14 cellular contexts compared by ENCODE assay signal in genomic region chr5:145999208-145999607, GRCh38.
DNase-seq lines count a peak whose midpoint lies in the region; ATAC-seq and TF ChIP-seq lines count a peak whose summit lies in the region.
"Had no signal": no experiment of that assay in that cellular context is flagged by ENCODE, and none has a peak within 500 bp of the region (broad histone marks: within the 10 kb centered on the region; RNA-seq: fewer than 3 reads in every experiment).

No MANE protein-coding gene starts in this region.

- 96% methylated on average over 1 of the region's 1 CpG for WGBS in SK-N-SH (ENCODE audit: low lambda C conversion rate)

- H3F3A ChIP-seq in SK-N-SH (replicated peaks; ENCODE audit: insufficient read depth) = no peaks in the 10 kb centered on the region

- H4K20me1 ChIP-seq in SK-N-SH (ENCODE audit: insufficient read depth) = no peaks in the 10 kb centered on the region

- H3K27ac Mint-ChIP-seq in Caco-2 (ENCODE audit: unreplicated experiment) = peak overlapping the region; percentile 45
- peak overlapping the region; percentile 54 for H3K27ac Mint-ChIP-seq in progenitor cell of endocrine pancreas
- H3K27ac Mint-ChIP-seq: CD8-positive, alpha-beta T cell had no signal

- H3K27me3 Mint-ChIP-seq in Caco-2 (ENCODE audit: insufficient read depth, unreplicated experiment) (no peaks in the 10 kb centered on the region), progenitor cell of endocrine pancreas (no peaks in the 10 kb centered on the region)

- H3K36me3 ChIP-seq in Caco-2 (ENCODE audit: control insufficient read depth, insufficient read depth, low read length) = peaks cover 1% of the 10 kb centered on the region; the same call in 1 of the 2 replicates
- H3K36me3 ChIP-seq in SK-N-MC (ENCODE audit: insufficient read depth, low read length) = no peaks in the 10 kb centered on the region
- H3K36me3 ChIP-seq in SK-N-SH (replicated peaks in 1 of 2; ENCODE audit: control insufficient read depth in 1 of 2, insufficient read depth in 2 of 2, low read length in 1 of 2) = no peaks in the 10 kb centered on the region

- no peak for TF ChIP-seq EP300 in SK-N-SH (IDR thresholded peaks at IDR 0.05; ENCODE audit: borderline replicate concordance in 1 of 2, low read depth in 1 of 2, low read length in 1 of 2)

- BruUV-seq in Caco-2 (replicated peaks; lab: Mats Ljungman, UMichigan) = no TSS peak

- H3K4me3 ChIP-seq in Caco-2 (ENCODE audit: low read depth, low read length) (no peak overlapping the region), SK-N-MC (peak overlapping the region; percentile 30; the same call in 1 of the 2 replicates), SK-N-SH (ENCODE audit: low read depth in 2 of 2, low read length in 1 of 2) (no peak overlapping the region)
- H3K4me3 ChIP-seq: A549 had no signal

- H2AFZ ChIP-seq in SK-N-SH (ENCODE audit: low read depth) = no peak overlapping the region

- H3K79me2 ChIP-seq in SK-N-SH (ENCODE audit: insufficient read depth) = no peaks in the 10 kb centered on the region

- H3K27ac ChIP-seq in SK-N-MC (peak overlapping the region; percentile 72), SK-N-SH (ENCODE audit: low read depth in 2 of 2, low read length in 1 of 2) (no peak overlapping the region)
- H3K27ac ChIP-seq: A549, HL-60 had no signal

- no peaks in the 10 kb centered on the region for H3K9me2 ChIP-seq in SK-N-SH

- H3K36me3 Mint-ChIP-seq in Caco-2 (ENCODE audit: insufficient read depth, unreplicated experiment) (peaks cover 67% of the 10 kb centered on the region), progenitor cell of endocrine pancreas (ENCODE audit: insufficient read depth) (peaks cover 17% of the 10 kb centered on the region)
- H3K36me3 Mint-ChIP-seq: CD14-positive monocyte; CD8-positive, alpha-beta T cell had no signal

- H3K27me3 ChIP-seq in Caco-2 (replicated peaks; ENCODE audit: control insufficient read depth, insufficient read depth, low read length) (no peaks in the 10 kb centered on the region), SK-N-SH (ENCODE audit: insufficient read depth) (no peaks in the 10 kb centered on the region)

- H3K9ac ChIP-seq in SK-N-MC (ENCODE audit: insufficient read length) (no peak overlapping the region), SK-N-SH (no peak overlapping the region)

- no peak for TF ChIP-seq RAD21 in SK-N-SH (IDR thresholded peaks at IDR 0.05; ENCODE audit: low read length)

- H3K9me3 Mint-ChIP-seq in Caco-2 (ENCODE audit: unreplicated experiment) (peaks cover 11% of the 10 kb centered on the region), progenitor cell of endocrine pancreas (ENCODE audit: low read depth) (peaks cover 2% of the 10 kb centered on the region)
- H3K9me3 Mint-ChIP-seq: CD8-positive, alpha-beta T cell had no signal

- H3K4me2 ChIP-seq in SK-N-SH = no peak overlapping the region
- H3K4me2 ChIP-seq: A549 had no signal

- H3K4me3 Mint-ChIP-seq in Caco-2 (ENCODE audit: unreplicated experiment) = no peak overlapping the region
- no peak overlapping the region for H3K4me3 Mint-ChIP-seq in progenitor cell of endocrine pancreas (ENCODE audit: low read depth)
- H3K4me3 Mint-ChIP-seq: CD14-positive monocyte; CD8-positive, alpha-beta T cell; H9 had no signal

- CTCF ChIA-PET in Caco-2 (lab: Charles Lee) = no interaction called here
- CTCF ChIA-PET in SK-N-SH (lab: Yijun Ruan, JAX) = interaction anchor here (0.6 to 3.5 kb wide), 2 partner anchors 9 to 10 kb away, joined by 3 to 9 read pairs; no protein-coding TSS in a partner anchor

- H3K4me1 Mint-ChIP-seq in Caco-2 (ENCODE audit: low read depth, unreplicated experiment) (peaks cover 13% of the 10 kb centered on the region), progenitor cell of endocrine pancreas (ENCODE audit: low read depth) (peaks cover 8% of the 10 kb centered on the region)
- H3K4me1 Mint-ChIP-seq: H9 had no signal

- 0 out of 2 replicates have a peak, but pooled peaks cover 6% of the 10 kb centered on the region for H3K4me1 ChIP-seq in Caco-2
- H3K4me1 ChIP-seq in SK-N-SH (ENCODE audit: control insufficient read depth in 1 of 2, insufficient read depth in 2 of 2, low read depth in 1 of 2, low read length in 1 of 2) = peaks cover 0 to 18% of the 10 kb centered on the region in 2 experiments; a peak in 1 of 4 replicates

- intact Hi-C loops in Caco-2 (cut with micrococcal nuclease; ENCODE audit: unreplicated experiment) = no loop called here

- TF ChIP-seq CTCF in Caco-2 (IDR thresholded peaks at IDR 0.05; ENCODE audit: insufficient read depth in 1 of 2, low read depth in 1 of 2, low read length in 1 of 2, severe bottlenecking in 1 of 2, unreplicated experiment in 1 of 2) (no peak), progenitor cell of endocrine pancreas (IDR thresholded peaks at IDR 0.05; ENCODE audit: unreplicated experiment) (no peak), SK-N-SH (IDR thresholded peaks at IDR 0.05) (no peak)

- POLR2A ChIA-PET in Caco-2 (lab: Charles Lee) (no interaction called here), SK-N-SH (lab: Yijun Ruan, JAX) (no interaction called here)

- peaks cover 2% of the 10 kb centered on the region; the same call in 1 of the 2 replicates for H3K9me3 ChIP-seq in Caco-2
- H3K9me3 ChIP-seq in SK-N-MC (ENCODE audit: low read depth, low read length) = no peaks in the 10 kb centered on the region
- H3K9me3 ChIP-seq in SK-N-SH = no peaks in the 10 kb centered on the region
- H3K9me3 ChIP-seq: A549 had no signal

- ATAC-seq in GM18511 (IDR thresholded peaks at IDR 0.05; ENCODE audit: unreplicated experiment) (peak; percentile 61), GM21717 (IDR thresholded peaks at IDR 0.05; ENCODE audit: unreplicated experiment) (no peak)
- ATAC-seq: A549; CD8-positive, alpha-beta T cell had no signal

- no peak for DNase-seq in Caco-2
- DNase-seq in SK-N-MC (ENCODE audit: low read depth, low spot score) = no peak
- DNase-seq in progenitor cell of endocrine pancreas (ENCODE audit: low spot score, unreplicated experiment) = no peak
- no peak for DNase-seq in LoVo (ENCODE audit: low spot score)
- no peak for DNase-seq in SK-N-SH
- DNase-seq: CD8-positive, alpha-beta T cell; DMS 273 treated with DMSO at 0.1 percent for 48 hours; GOT3; H9 had no signal

TF ChIP-seq in SK-N-SH, 30 proteins besides CTCF, POLR2A, EP300 and RAD21:
- no peak for TF ChIP-seq ELF1 (IDR thresholded peaks at IDR 0.05)
- TF ChIP-seq MXI1 (IDR thresholded peaks at IDR 0.05; ENCODE audit: low read depth, low read length) = no peak
- no peak for TF ChIP-seq TEAD4 (IDR thresholded peaks at IDR 0.05; ENCODE audit: borderline replicate concordance, insufficient read depth)
- TF ChIP-seq USF2 (IDR thresholded peaks at IDR 0.05; ENCODE audit: borderline replicate concordance, low read depth, low read length) = no peak
- no peak for TF ChIP-seq CHD2 (IDR thresholded peaks at IDR 0.05; ENCODE audit: low read length, partially characterized antibody)
- no peak for TF ChIP-seq JUND (IDR thresholded peaks at IDR 0.05)
- TF ChIP-seq POLR2AphosphoS5 (IDR thresholded peaks at IDR 0.05; ENCODE audit: low read depth, low read length) = no peak
- no peak for TF ChIP-seq MEF2A (IDR thresholded peaks at IDR 0.05; ENCODE audit: borderline replicate concordance, low read depth)
- no peak for TF ChIP-seq NFIC (IDR thresholded peaks at IDR 0.05; ENCODE audit: borderline replicate concordance)
- no peak for TF ChIP-seq FOSL2 (IDR thresholded peaks at IDR 0.05; ENCODE audit: borderline replicate concordance, low read depth)
- no peak for TF ChIP-seq NRF1 (IDR thresholded peaks at IDR 0.05; ENCODE audit: low read depth, low read length)
- TF ChIP-seq, protein P1, sequence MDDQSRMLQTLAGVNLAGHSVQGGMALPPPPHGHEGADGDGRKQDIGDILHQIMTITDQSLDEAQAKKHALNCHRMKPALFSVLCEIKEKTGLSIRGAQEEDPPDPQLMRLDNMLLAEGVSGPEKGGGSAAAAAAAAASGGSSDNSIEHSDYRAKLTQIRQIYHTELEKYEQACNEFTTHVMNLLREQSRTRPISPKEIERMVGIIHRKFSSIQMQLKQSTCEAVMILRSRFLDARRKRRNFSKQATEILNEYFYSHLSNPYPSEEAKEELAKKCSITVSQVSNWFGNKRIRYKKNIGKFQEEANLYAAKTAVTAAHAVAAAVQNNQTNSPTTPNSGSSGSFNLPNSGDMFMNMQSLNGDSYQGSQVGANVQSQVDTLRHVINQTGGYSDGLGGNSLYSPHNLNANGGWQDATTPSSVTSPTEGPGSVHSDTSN (IDR thresholded peaks at IDR 0.05) = no peak
